ENCODE assay signal across 8 cellular contexts in the genomic region with DNA sequence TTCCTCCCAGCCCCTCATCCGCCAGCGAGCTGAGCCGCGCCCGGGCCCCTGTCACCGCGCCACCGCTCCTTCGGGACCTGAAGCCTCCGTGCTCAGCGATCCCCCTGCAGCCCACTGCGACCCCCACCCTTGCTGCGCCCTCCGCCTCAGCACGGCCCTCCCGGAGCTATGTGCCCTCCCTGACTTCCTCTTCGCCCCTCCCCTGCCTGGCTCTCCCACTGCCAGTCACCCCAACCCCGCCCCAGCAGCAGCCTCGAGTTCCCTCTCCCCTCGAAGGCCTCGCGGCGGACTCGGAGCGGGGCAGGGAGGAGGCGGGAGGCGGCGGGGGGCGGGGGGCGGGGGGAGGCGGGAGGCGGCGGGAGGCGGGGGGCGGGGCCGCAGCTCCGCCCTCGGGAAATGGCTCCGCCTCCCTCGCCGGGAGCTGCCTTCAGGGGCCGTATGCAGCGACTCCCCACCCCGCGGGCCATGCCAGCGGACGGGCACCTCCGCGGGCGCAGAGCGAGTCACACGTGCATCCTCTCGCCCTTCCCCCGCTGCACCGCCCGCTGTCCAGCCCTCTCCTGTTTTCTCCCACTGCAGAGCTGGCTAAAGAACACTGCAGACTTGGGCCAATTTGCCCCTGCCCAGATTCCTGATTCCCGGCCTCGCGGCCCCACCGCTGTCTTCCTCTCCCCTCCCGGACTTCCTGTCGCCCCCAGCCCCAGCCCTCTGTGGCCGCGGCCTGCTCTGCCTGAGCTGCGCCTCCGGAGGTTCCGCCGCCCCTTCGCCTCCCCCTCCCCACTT. TPM values are rescaled to one million over a fixed set of nuclear protein-coding genes. Genes with fewer than 3 reads are reported as not detected.
A peak's percentile ranks its signal among the peaks of the same experiment; 100 is the strongest.
DNase-seq lines count a peak whose midpoint lies in the region; ATAC-seq and TF ChIP-seq lines count a peak whose summit lies in the region.

No MANE protein-coding gene starts in this region.

- TF ChIP-seq EP300 in esophagus muscularis mucosa (IDR thresholded peaks at IDR 0.05), result no peak

- no peaks in the 10 kb centered on the region for H3K27me3 Mint-ChIP-seq in activated T-cell treated with anti-CD3 and anti-CD28 coated beads, Interleukin-2, amount 50 U/mL, for 24 hours

- H3K4me3 Mint-ChIP-seq in activated T-cell treated with anti-CD3 and anti-CD28 coated beads, Interleukin-2, amount 50 U/mL, for 24 hours, result peak overlapping the region; percentile 79

- H3K27me3 ChIP-seq in BLaER1 treated with 17β-estradiol and CSF1 and Interleukin-3, amounts not matched to agents 10 nM and 100 nM, result no peaks in the 10 kb centered on the region
- H3K27me3 ChIP-seq in esophagus muscularis mucosa (no peaks in the 10 kb centered on the region), muscle layer of duodenum (ENCODE audit: low read depth, low read length) (no peaks in the 10 kb centered on the region)

- H3K9me3 Mint-ChIP-seq in activated T-cell treated with anti-CD3 and anti-CD28 coated beads, Interleukin-2, amount 50 U/mL, for 24 hours, result no peaks in the 10 kb centered on the region

- no peaks in the 10 kb centered on the region for H3K36me3 Mint-ChIP-seq in activated T-cell treated with anti-CD3 and anti-CD28 coated beads, Interleukin-2, amount 50 U/mL, for 24 hours (ENCODE audit: low read depth)

- H3K27ac Mint-ChIP-seq in activated T-cell treated with anti-CD3 and anti-CD28 coated beads, Interleukin-2, amount 50 U/mL, for 24 hours, result peak overlapping the region; percentile 89

- no peak for TF ChIP-seq POLR2A in esophagus muscularis mucosa (IDR thresholded peaks at IDR 0.05; ENCODE audit: low read depth)

- peak; percentile 70 for ATAC-seq in GM19397 (IDR thresholded peaks at IDR 0.05; ENCODE audit: unreplicated experiment)

- peaks cover 32% of the 10 kb centered on the region for H3K4me1 Mint-ChIP-seq in activated T-cell treated with anti-CD3 and anti-CD28 coated beads, Interleukin-2, amount 50 U/mL, for 24 hours (ENCODE audit: low read depth)

- TF ChIP-seq CTCF in esophagus muscularis mucosa (IDR thresholded peaks at IDR 0.05), result no peak

- peaks cover 0 to 5% (median 0%) of the 10 kb centered on the region in 11 experiments; a peak in 3 of 22 replicates for H3K9me3 ChIP-seq in BLaER1 treated with 17β-estradiol and CSF1 and Interleukin-3, amounts not matched to agents 10 nM and 100 nM (replicated peaks in 1 of 11)
- H3K9me3 ChIP-seq in esophagus muscularis mucosa (no peaks in the 10 kb centered on the region), muscle layer of duodenum (ENCODE audit: control insufficient read depth in 1 of 2, low read length in 2 of 2) (no peaks in the 10 kb centered on the region)

- H3K4me1 ChIP-seq in BLaER1 treated with 17β-estradiol and CSF1 and Interleukin-3, amounts not matched to agents 10 nM and 100 nM, result peaks cover 38 to 80% (median 58%) of the 10 kb centered on the region in 10 experiments
- peaks cover 40 to 57% (median 54%) of the 10 kb centered on the region in 4 donors for H3K4me1 ChIP-seq in esophagus muscularis mucosa
- H3K4me1 ChIP-seq in muscle layer of duodenum (ENCODE audit: control insufficient read depth in 1 of 2, insufficient read depth in 2 of 2, low read length in 2 of 2), result peaks cover 0 to 11% of the 10 kb centered on the region in 2 donors

- H3K4me2 ChIP-seq in BLaER1 treated with 17β-estradiol and CSF1 and Interleukin-3, amounts not matched to agents 10 nM and 100 nM, result peak overlapping the region; percentile 58 to 84 (median 76); a peak in 20 of 22 replicates

- H3K27ac ChIP-seq in BLaER1 treated with 17β-estradiol and CSF1 and Interleukin-3, amounts not matched to agents 10 nM and 100 nM, result peak overlapping the region in 9 of 11 experiments; percentile 47 to 92 (median 85); a peak in 18 of 22 replicates
- H3K27ac ChIP-seq in esophagus muscularis mucosa (replicated peaks in 1 of 4), result peak overlapping the region; percentile 90 to 96 (median 95)
- H3K27ac ChIP-seq in muscle layer of duodenum (ENCODE audit: low read length), result peak overlapping the region; percentile 39

- intact Hi-C loops in esophagus muscularis mucosa (cut with DNase I), result no loop called here

- H4K20me1 ChIP-seq in BLaER1 treated with 17β-estradiol and CSF1 and Interleukin-3, amounts not matched to agents 10 nM and 100 nM, result no peaks in the 10 kb centered on the region

- H3K36me3 ChIP-seq in BLaER1 treated with 17β-estradiol and CSF1 and Interleukin-3, amounts not matched to agents 10 nM and 100 nM, result no peaks in the 10 kb centered on the region
- no peaks in the 10 kb centered on the region for H3K36me3 ChIP-seq in esophagus muscularis mucosa
- no peaks in the 10 kb centered on the region for H3K36me3 ChIP-seq in muscle layer of duodenum (ENCODE audit: control insufficient read depth in 1 of 2, insufficient read depth in 2 of 2, low read length in 2 of 2)

- 3% methylated on average over 29 of the region's 69 CpGs for WGBS in esophagus muscularis mucosa

- peak overlapping the region; percentile 38 to 65 (median 48); a peak in 15 of 20 replicates for H3K4me3 ChIP-seq in BLaER1 treated with 17β-estradiol and CSF1 and Interleukin-3, amounts not matched to agents 10 nM and 100 nM
- H3K4me3 ChIP-seq in esophagus muscularis mucosa, result peak overlapping the region; percentile 54 to 63 (median 60)
- H3K4me3 ChIP-seq in muscle layer of duodenum (ENCODE audit: low read depth in 1 of 2, low read length in 2 of 2), result peak overlapping the region in 1 of 2 donors; percentile 60

- DNase-seq in HuH-7.5 (ENCODE audit: low spot score) (peak; percentile 87), OCI-M1 (lab: John Stamatoyannopoulos, UW) (peak; percentile 92), esophagus muscularis mucosa (ENCODE audit: extremely low spot score) (peak; percentile 98)
- DNase-seq in activated T-cell treated with anti-CD3 and anti-CD28 coated beads, Interleukin-2, amount 50 U/mL, for 24 hours, result peak; percentile 87
- DNase-seq in stimulated activated CD8-positive, alpha-beta memory T cell treated with anti-CD3 and anti-CD28 coated beads, Interleukin-4, amount 100 ng/mL, for 48 hours, result peak; percentile 87

- H3K9ac ChIP-seq in BLaER1 treated with 17β-estradiol and CSF1 and Interleukin-3, amounts not matched to agents 10 nM and 100 nM, result peak overlapping the region; percentile 46 to 81 (median 76); a peak in 19 of 22 replicates

RNA-seq across cellular contexts. Expression of a gene that starts 29.1 kb away (rescaled TPM):
- total RNA-seq in esophagus muscularis mucosa, result 10 to 100 TPM; 28.2 to 37.4 (median 34.1) TPM

RNA-seq across cellular contexts. Expression of a gene that starts 32.7 kb away (rescaled TPM):
- 100 to 1,000 TPM in 1 of 4 donors, 10 to 100 TPM in 3; 33.5 to 112 (median 53.5) TPM for total RNA-seq in esophagus muscularis mucosa

Comparison
In these comparisons a context has a peak if more than half of its experiments do, and no peak if none do; other contexts are left out.
1. H3K27ac ChIP-seq: peak in every context shown above with its lines; median percentile 95 in esophagus muscularis mucosa; 85 in BLaER1 treated with 17β-estradiol and CSF1 and Interleukin-3, amounts not matched to agents 10 nM and 100 nM; 39 in muscle layer of duodenum.